ENCODE assay signal across 20 cellular contexts in genomic region chr12:131542351-131542750, GRCh38.
DNase-seq lines count a peak whose midpoint lies in the region; ATAC-seq and TF ChIP-seq lines count a peak whose summit lies in the region.
"Had no signal": no experiment of that assay in that cellular context is flagged by ENCODE, and none has a peak within 500 bp of the region (broad histone marks: within the 10 kb centered on the region; RNA-seq: fewer than 3 reads in every experiment).

No MANE protein-coding gene starts in this region.

- in situ Hi-C loops in GM13976 (cut with MboI; ENCODE audit: low sequenced_read_pairs, unreplicated experiment): no loop called here

- DNase-seq in GM13976 (ENCODE audit: low spot score): peak; percentile 2
- DNase-seq in cerebellum (ENCODE audit: low spot score): peak; percentile 10
- DNase-seq in NCI-H446 treated with DMSO at 0.1 percent for 48 hours (lab: John Stamatoyannopoulos, UW): no peak
- DNase-seq: 8988T; ACHN; BE2C; C1 segment of cervical spinal cord; CD4-positive, alpha-beta memory T cell; CD4-positive, CD25-positive, alpha-beta regulatory T cell; CD8-positive, alpha-beta memory T cell; COR-L47; DMS 273 treated with DMSO at 0.1 percent for 48 hours; DMS153; DMS53; DMS79; DND-41; EL; GF-D8 had no signal

- no peak for TF ChIP-seq CTCF in GM13976 (IDR thresholded peaks at IDR 0.05; ENCODE audit: borderline replicate concordance, control extremely low read depth, extremely low read depth, insufficient read depth, missing control alignments)

- no peak for ATAC-seq in HG03159 (IDR thresholded peaks at IDR 0.05; ENCODE audit: unreplicated experiment)
- ATAC-seq in HG02798 (IDR thresholded peaks at IDR 0.05; ENCODE audit: poor library complexity, unreplicated experiment): no peak
